13 cellular contexts compared by ENCODE assay signal in the genomic region with DNA sequence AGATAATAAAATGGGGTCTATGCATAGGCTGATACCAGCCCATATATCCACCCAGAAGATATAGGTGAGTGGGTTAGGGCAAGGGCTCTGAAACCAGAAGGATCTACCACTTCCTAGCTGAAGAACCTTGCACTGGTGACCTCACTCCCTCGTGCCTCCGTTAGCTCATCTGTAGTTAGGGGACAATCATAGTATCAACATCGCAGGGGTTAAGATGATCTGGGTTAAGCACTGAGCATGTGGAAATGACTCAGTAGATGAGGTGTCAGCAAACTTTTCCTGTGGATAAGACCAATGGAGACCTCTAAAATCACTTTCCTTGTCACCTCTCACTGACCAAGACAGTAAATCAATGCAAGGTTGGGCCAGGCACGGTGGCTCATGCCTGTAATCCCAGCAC. TPM values are rescaled to one million over a fixed set of nuclear protein-coding genes. Genes with fewer than 3 reads are reported as not detected.
DNase-seq lines count a peak whose midpoint lies in the region; ATAC-seq and TF ChIP-seq lines count a peak whose summit lies in the region.
"Had no signal": no experiment of that assay in that cellular context is flagged by ENCODE, and none has a peak within 500 bp of the region (broad histone marks: within the 10 kb centered on the region; RNA-seq: fewer than 3 reads in every experiment).

No MANE protein-coding gene starts in this region.

- H3K9ac ChIP-seq in OCI-LY3 (ENCODE audit: low read length), result no peak overlapping the region

- ATAC-seq in activated naive CD8-positive, alpha-beta T cell treated with anti-CD3 and anti-CD28 coated beads, Interleukin-2, amount 50 U/mL, for 24 hours, result peak; percentile 92
- ATAC-seq in left cardiac atrium, result no peak
- ATAC-seq in HG03342 (IDR thresholded peaks at IDR 0.05; ENCODE audit: unreplicated experiment), result no peak

- no peaks in the 10 kb centered on the region for H3K27me3 Mint-ChIP-seq in activated T-cell treated with anti-CD3 and anti-CD28 coated beads, Interleukin-2, amount 50 U/mL, for 24 hours
- H3K27me3 Mint-ChIP-seq in activated naive CD8-positive, alpha-beta T cell treated with anti-CD3 and anti-CD28 coated beads, Interleukin-2, amount 50 U/mL, for 24 hours, result no peaks in the 10 kb centered on the region
- H3K27me3 Mint-ChIP-seq: activated naive CD4-positive, alpha-beta T cell treated with anti-CD3 and anti-CD28 coated beads, Interleukin-2, amount 50 U/mL, for 24 hours had no signal

- H3K27ac ChIP-seq in OCI-LY3 (ENCODE audit: low read length) (peak overlapping the region; percentile 9; the same call in 1 of the 2 replicates), right atrium auricular region (no peak overlapping the region)
- H3K27ac ChIP-seq: left ventricle myocardium inferior had no signal

- H4K20me1 ChIP-seq in OCI-LY3 (ENCODE audit: insufficient read depth, low read length), result no peaks in the 10 kb centered on the region

- H3K4me2 ChIP-seq in OCI-LY3 (ENCODE audit: low read length), result peak overlapping the region; percentile 46

- peak overlapping the region; percentile 59 for H3K27ac Mint-ChIP-seq in activated T-cell treated with anti-CD3 and anti-CD28 coated beads, Interleukin-2, amount 50 U/mL, for 24 hours
- peak overlapping the region; percentile 55 for H3K27ac Mint-ChIP-seq in activated naive CD8-positive, alpha-beta T cell treated with anti-CD3 and anti-CD28 coated beads, Interleukin-2, amount 50 U/mL, for 24 hours

- peaks cover 2% of the 10 kb centered on the region for H3K27me3 ChIP-seq in OCI-LY3 (ENCODE audit: low read depth, low read length)
- H3K27me3 ChIP-seq in right atrium auricular region, result no peaks in the 10 kb centered on the region

- H3K4me3 ChIP-seq in OCI-LY3 (ENCODE audit: low read length) (no peak overlapping the region), right atrium auricular region (no peak overlapping the region)
- H3K4me3 ChIP-seq: left ventricle myocardium inferior had no signal

- intact Hi-C loops in left cardiac atrium (cut with DNase I), result loop anchor here (10.0 kb wide), 2 partner anchors 125 to 225 kb away; a partner anchor contains a TSS

- peaks cover 40% of the 10 kb centered on the region for H3K4me1 ChIP-seq in OCI-LY3 (ENCODE audit: low read length)
- H3K4me1 ChIP-seq in right atrium auricular region, result no peaks in the 10 kb centered on the region
- H3K4me1 ChIP-seq: left ventricle myocardium inferior had no signal

- peaks cover 1% of the 10 kb centered on the region for H3K9me3 Mint-ChIP-seq in activated T-cell treated with anti-CD3 and anti-CD28 coated beads, Interleukin-2, amount 50 U/mL, for 24 hours
- peaks cover 2% of the 10 kb centered on the region for H3K9me3 Mint-ChIP-seq in activated naive CD8-positive, alpha-beta T cell treated with anti-CD3 and anti-CD28 coated beads, Interleukin-2, amount 50 U/mL, for 24 hours
- H3K9me3 Mint-ChIP-seq: activated naive CD4-positive, alpha-beta T cell treated with anti-CD3 and anti-CD28 coated beads, Interleukin-2, amount 50 U/mL, for 24 hours had no signal

- H3K4me3 Mint-ChIP-seq in activated T-cell treated with anti-CD3 and anti-CD28 coated beads, Interleukin-2, amount 50 U/mL, for 24 hours, result no peak overlapping the region
- H3K4me3 Mint-ChIP-seq in activated naive CD8-positive, alpha-beta T cell treated with anti-CD3 and anti-CD28 coated beads, Interleukin-2, amount 50 U/mL, for 24 hours, result no peak overlapping the region
- H3K4me3 Mint-ChIP-seq: activated naive CD4-positive, alpha-beta T cell treated with anti-CD3 and anti-CD28 coated beads, Interleukin-2, amount 50 U/mL, for 24 hours had no signal

- peaks cover 42% of the 10 kb centered on the region for H3K4me1 Mint-ChIP-seq in activated T-cell treated with anti-CD3 and anti-CD28 coated beads, Interleukin-2, amount 50 U/mL, for 24 hours (ENCODE audit: low read depth)
- peaks cover 47% of the 10 kb centered on the region for H3K4me1 Mint-ChIP-seq in activated naive CD8-positive, alpha-beta T cell treated with anti-CD3 and anti-CD28 coated beads, Interleukin-2, amount 50 U/mL, for 24 hours

- H3K36me3 Mint-ChIP-seq in activated T-cell treated with anti-CD3 and anti-CD28 coated beads, Interleukin-2, amount 50 U/mL, for 24 hours (ENCODE audit: low read depth), result no peaks in the 10 kb centered on the region
- H3K36me3 Mint-ChIP-seq in activated naive CD8-positive, alpha-beta T cell treated with anti-CD3 and anti-CD28 coated beads, Interleukin-2, amount 50 U/mL, for 24 hours (ENCODE audit: low read depth), result no peaks in the 10 kb centered on the region
- H3K36me3 Mint-ChIP-seq: activated naive CD4-positive, alpha-beta T cell treated with anti-CD3 and anti-CD28 coated beads, Interleukin-2, amount 50 U/mL, for 24 hours had no signal

- H3K79me2 ChIP-seq in OCI-LY3 (ENCODE audit: low read length), result no peaks in the 10 kb centered on the region

- H3K36me3 ChIP-seq in OCI-LY3 (replicated peaks; ENCODE audit: low read depth, low read length) (no peaks in the 10 kb centered on the region), right atrium auricular region (no peaks in the 10 kb centered on the region)
- H3K36me3 ChIP-seq: left ventricle myocardium inferior had no signal

- peaks cover 4% of the 10 kb centered on the region; the same call in 1 of the 2 replicates for H3K9me3 ChIP-seq in OCI-LY3 (ENCODE audit: insufficient read depth, low read length)
- no peaks in the 10 kb centered on the region for H3K9me3 ChIP-seq in right atrium auricular region
- H3K9me3 ChIP-seq: left ventricle myocardium inferior had no signal

- DNase-seq in activated T-cell treated with anti-CD3 and anti-CD28 coated beads, Interleukin-2, amount 50 U/mL, for 24 hours, result no peak
- DNase-seq in activated T-cell treated with anti-CD3 and anti-CD28 coated beads for 4 hours, result no peak
- DNase-seq in activated naive CD8-positive, alpha-beta T cell treated with anti-CD3 and anti-CD28 coated beads, Interleukin-2, amount 50 U/mL, for 24 hours, result peak; percentile 38
- peak; percentile 63 for DNase-seq in renal cortical epithelial cell (ENCODE audit: low read depth)
- DNase-seq in right atrium auricular region (ENCODE audit: low spot score), result no peak
- DNase-seq in left cardiac atrium, result no peak
- DNase-seq: DMS79 treated with DMSO at 0.1 percent for 48 hours, left ventricle myocardium inferior, NCI-H446, Right ventricle myocardium superior had no signal

- TF ChIP-seq CTCF in OCI-LY3 (IDR thresholded peaks at IDR 0.05; ENCODE audit: low read depth, low read length) (no peak), right atrium auricular region (IDR thresholded peaks at IDR 0.05) (no peak)

- no peak overlapping the region for H2AFZ ChIP-seq in OCI-LY3 (ENCODE audit: low read depth, low read length)

RNA-seq across cellular contexts. Expression of a gene that starts 30.5 kb away (rescaled TPM):
- 3.1 TPM in 1 of 2 replicates, not detected in the other for total RNA-seq in renal cortical epithelial cell
- 1 to 10 TPM in 1 of 2 donors, under 1 TPM in 1; 0.63 to 1.3 TPM for total RNA-seq in right atrium auricular region
- 1 to 10 TPM; 2.1 to 3.2 TPM for total RNA-seq in left cardiac atrium

RNA-seq across cellular contexts. Expression of a gene that starts 48.5 kb away (rescaled TPM):
- total RNA-seq in renal cortical epithelial cell (26.0 and 112 TPM in 2 replicates), right atrium auricular region (not detected), left cardiac atrium (not detected)
- total RNA-seq: left ventricle myocardium inferior, Right ventricle myocardium superior had no signal

Comparison
In these comparisons a context has a peak if more than half of its experiments do, and no peak if none do; other contexts are left out.
1. DNase-seq: peak in activated naive CD8-positive, alpha-beta T cell treated with anti-CD3 and anti-CD28 coated beads, Interleukin-2, amount 50 U/mL, for 24 hours (single experiment) and renal cortical epithelial cell (single experiment); none in activated T-cell treated with anti-CD3 and anti-CD28 coated beads, Interleukin-2, amount 50 U/mL, for 24 hours (single experiment), activated T-cell treated with anti-CD3 and anti-CD28 coated beads for 4 hours (single experiment), right atrium auricular region (single experiment) and left cardiac atrium (single experiment).
2. RNA of a gene that starts 48.5 kb away (total RNA-seq): 26.0 to 112 TPM in renal cortical epithelial cell; not detected in left cardiac atrium and not detected in right atrium auricular region; every median in the first group is over 10 times any median in the second.